In genomic region chr3:156964562-156964961, GRCh38 we compare ENCODE assay signal across 19 cellular contexts.
"Had no signal": no experiment of that assay in that cellular context is flagged by ENCODE, and none has a peak within 500 bp of the region (broad histone marks: within the 10 kb centered on the region; RNA-seq: fewer than 3 reads in every experiment).

No MANE protein-coding gene starts in this region.

- H3K9me3 Mint-ChIP-seq: activated naive CD8-positive, alpha-beta T cell treated with anti-CD3 and anti-CD28 coated beads, Interleukin-2, amount 50 U/mL, for 24 hours; stimulated activated effector memory CD8-positive, alpha-beta T cell treated with anti-CD3 and anti-CD28 coated beads, Interleukin-12 subunit alpha, Interleukin-12 subunit beta, amount 100 ng/mL, for 72 hours had no signal

- H3K4me1 ChIP-seq: colonic mucosa, esophagus muscularis mucosa, left ventricle myocardium inferior, neural progenitor cell, thyroid gland, uterus had no signal

- H3K27ac ChIP-seq: colonic mucosa, esophagus muscularis mucosa, left ventricle myocardium inferior, neural progenitor cell, thyroid gland, uterus, VCaP had no signal

- ATAC-seq: activated naive CD8-positive, alpha-beta T cell treated with anti-CD3 and anti-CD28 coated beads, Interleukin-2, amount 50 U/mL, for 24 hours; activated T-helper 17 cell treated with anti-CD3 and anti-CD28 coated beads, Interleukin-2, amount 50 U/mL, for 72 hours; stimulated activated effector memory CD8-positive, alpha-beta T cell treated with anti-CD3 and anti-CD28 coated beads, Interleukin-12 subunit alpha, Interleukin-12 subunit beta, amount 100 ng/mL, for 72 hours had no signal

- H3K9me3 ChIP-seq: colonic mucosa, esophagus muscularis mucosa, left ventricle myocardium inferior, thyroid gland, uterus had no signal

- H3K27ac Mint-ChIP-seq: activated naive CD8-positive, alpha-beta T cell treated with anti-CD3 and anti-CD28 coated beads, Interleukin-2, amount 50 U/mL, for 24 hours; activated T-helper 17 cell treated with anti-CD3 and anti-CD28 coated beads, Interleukin-2, amount 50 U/mL, for 72 hours; neural progenitor cell; stimulated activated effector memory CD8-positive, alpha-beta T cell treated with anti-CD3 and anti-CD28 coated beads, Interleukin-12 subunit alpha, Interleukin-12 subunit beta, amount 100 ng/mL, for 72 hours had no signal

- H3K27me3 ChIP-seq: colonic mucosa, esophagus muscularis mucosa, neural progenitor cell, thyroid gland, uterus had no signal

- H3K4me3 Mint-ChIP-seq: activated naive CD8-positive, alpha-beta T cell treated with anti-CD3 and anti-CD28 coated beads, Interleukin-2, amount 50 U/mL, for 24 hours; activated T-helper 17 cell treated with anti-CD3 and anti-CD28 coated beads, Interleukin-2, amount 50 U/mL, for 72 hours; naive B cell; neural progenitor cell; stimulated activated effector memory CD8-positive, alpha-beta T cell treated with anti-CD3 and anti-CD28 coated beads, Interleukin-12 subunit alpha, Interleukin-12 subunit beta, amount 100 ng/mL, for 72 hours had no signal

- H3K4me3 ChIP-seq: colonic mucosa, esophagus muscularis mucosa, left ventricle myocardium inferior, neural progenitor cell, thyroid gland, uterus had no signal

- DNase-seq: activated CD4-positive, alpha-beta T cell treated with anti-CD3 and anti-CD28 coated beads for 1 hour; activated CD4-positive, alpha-beta T cell treated with anti-CD3 and anti-CD28 coated beads, Interleukin-2, amount 50 U/mL, for 48 hours; activated naive CD4-positive, alpha-beta T cell treated with Interleukin-2 at 50 U/mL for 16 hours; activated naive CD8-positive, alpha-beta T cell treated with anti-CD3 and anti-CD28 coated beads, Interleukin-2, amount 50 U/mL, for 24 hours; caudate nucleus; colonic mucosa; hippocampal formation; kidney; left ventricle myocardium inferior; naive B cell; stimulated activated CD4-positive, alpha-beta T cell treated with anti-CD3 and anti-CD28 coated beads, Interleukin-12 subunit alpha, Interleukin-12 subunit beta, amount 100 ng/mL, for 4 hours; stimulated activated CD4-positive, alpha-beta T cell treated with anti-CD3 and anti-CD28 coated beads, Interleukin-2, amount 100 ng/mL, for 24 hours; thyroid gland; uterus had no signal

- H3K36me3 ChIP-seq: colonic mucosa, esophagus muscularis mucosa, left ventricle myocardium inferior, neural progenitor cell, thyroid gland, uterus had no signal

- H3K4me1 Mint-ChIP-seq: activated naive CD8-positive, alpha-beta T cell treated with anti-CD3 and anti-CD28 coated beads, Interleukin-2, amount 50 U/mL, for 24 hours; activated T-helper 17 cell treated with anti-CD3 and anti-CD28 coated beads, Interleukin-2, amount 50 U/mL, for 72 hours; naive B cell; neural progenitor cell; stimulated activated effector memory CD8-positive, alpha-beta T cell treated with anti-CD3 and anti-CD28 coated beads, Interleukin-12 subunit alpha, Interleukin-12 subunit beta, amount 100 ng/mL, for 72 hours had no signal

- H3K36me3 Mint-ChIP-seq: naive B cell; neural progenitor cell; stimulated activated effector memory CD8-positive, alpha-beta T cell treated with anti-CD3 and anti-CD28 coated beads, Interleukin-12 subunit alpha, Interleukin-12 subunit beta, amount 100 ng/mL, for 72 hours had no signal
